1 cellular context compared by ENCODE assay signal in the genomic region with DNA sequence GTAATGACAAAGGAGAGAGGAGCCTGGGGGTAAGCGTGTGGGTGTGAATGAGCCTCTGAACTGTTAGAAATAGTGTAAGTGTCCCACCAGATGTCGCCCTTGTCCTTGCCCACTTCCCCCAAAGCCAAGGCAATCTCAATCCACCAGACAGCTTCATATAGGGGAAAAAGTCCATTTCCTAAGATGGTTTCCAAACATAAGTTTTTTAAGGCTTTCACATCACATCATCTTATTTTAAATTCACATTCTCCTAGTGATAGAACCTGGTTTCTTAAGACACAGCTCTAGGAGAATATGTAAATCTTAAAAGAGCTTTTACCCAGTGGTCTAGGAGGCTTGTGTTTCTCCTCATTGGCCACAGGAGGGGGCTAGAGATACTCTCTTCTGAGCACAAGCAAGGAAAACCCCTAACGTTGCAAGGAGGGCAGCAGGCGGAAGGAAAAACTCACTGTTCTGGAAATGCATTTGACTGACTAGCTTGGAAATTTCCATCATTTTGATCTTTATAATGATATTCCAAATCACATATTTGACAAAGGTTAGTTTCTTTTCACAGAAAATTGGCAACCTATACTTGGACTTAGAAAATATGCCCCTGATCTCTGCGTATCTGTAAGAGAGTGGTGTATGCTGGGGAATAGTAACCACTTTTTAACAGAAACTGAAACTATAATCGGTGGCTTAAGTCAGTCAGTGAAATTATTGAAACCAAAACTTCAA.
A peak's percentile ranks its signal among the peaks of the same experiment; 100 is the strongest.
TF ChIP-seq lines count a peak whose summit lies in the region.

No MANE protein-coding gene starts in this region.

TF ChIP-seq in GM12878, 131 proteins besides CTCF, POLR2A, EP300 and RAD21 (continued from another document and continues in another):
- TF ChIP-seq, protein P1, sequence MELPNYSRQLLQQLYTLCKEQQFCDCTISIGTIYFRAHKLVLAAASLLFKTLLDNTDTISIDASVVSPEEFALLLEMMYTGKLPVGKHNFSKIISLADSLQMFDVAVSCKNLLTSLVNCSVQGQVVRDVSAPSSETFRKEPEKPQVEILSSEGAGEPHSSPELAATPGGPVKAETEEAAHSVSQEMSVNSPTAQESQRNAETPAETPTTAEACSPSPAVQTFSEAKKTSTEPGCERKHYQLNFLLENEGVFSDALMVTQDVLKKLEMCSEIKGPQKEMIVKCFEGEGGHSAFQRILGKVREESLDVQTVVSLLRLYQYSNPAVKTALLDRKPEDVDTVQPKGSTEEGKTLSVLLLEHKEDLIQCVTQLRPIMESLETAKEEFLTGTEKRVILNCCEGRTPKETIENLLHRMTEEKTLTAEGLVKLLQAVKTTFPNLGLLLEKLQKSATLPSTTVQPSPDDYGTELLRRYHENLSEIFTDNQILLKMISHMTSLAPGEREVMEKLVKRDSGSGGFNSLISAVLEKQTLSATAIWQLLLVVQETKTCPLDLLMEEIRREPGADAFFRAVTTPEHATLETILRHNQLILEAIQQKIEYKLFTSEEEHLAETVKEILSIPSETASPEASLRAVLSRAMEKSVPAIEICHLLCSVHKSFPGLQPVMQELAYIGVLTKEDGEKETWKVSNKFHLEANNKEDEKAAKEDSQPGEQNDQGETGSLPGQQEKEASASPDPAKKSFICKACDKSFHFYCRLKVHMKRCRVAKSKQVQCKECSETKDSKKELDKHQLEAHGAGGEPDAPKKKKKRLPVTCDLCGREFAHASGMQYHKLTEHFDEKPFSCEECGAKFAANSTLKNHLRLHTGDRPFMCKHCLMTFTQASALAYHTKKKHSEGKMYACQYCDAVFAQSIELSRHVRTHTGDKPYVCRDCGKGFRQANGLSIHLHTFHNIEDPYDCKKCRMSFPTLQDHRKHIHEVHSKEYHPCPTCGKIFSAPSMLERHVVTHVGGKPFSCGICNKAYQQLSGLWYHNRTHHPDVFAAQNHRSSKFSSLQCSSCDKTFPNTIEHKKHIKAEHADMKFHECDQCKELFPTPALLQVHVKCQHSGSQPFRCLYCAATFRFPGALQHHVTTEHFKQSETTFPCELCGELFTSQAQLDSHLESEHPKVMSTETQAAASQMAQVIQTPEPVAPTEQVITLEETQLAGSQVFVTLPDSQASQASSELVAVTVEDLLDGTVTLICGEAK (IDR thresholded peaks at IDR 0.05; ENCODE audit: borderline replicate concordance) = no peak; the same call in 1 of the 2 replicates
- TF ChIP-seq TAF1 (IDR thresholded peaks at IDR 0.05; ENCODE audit: borderline replicate concordance, low read depth, low read length) = no peak
- TF ChIP-seq, protein P2, sequence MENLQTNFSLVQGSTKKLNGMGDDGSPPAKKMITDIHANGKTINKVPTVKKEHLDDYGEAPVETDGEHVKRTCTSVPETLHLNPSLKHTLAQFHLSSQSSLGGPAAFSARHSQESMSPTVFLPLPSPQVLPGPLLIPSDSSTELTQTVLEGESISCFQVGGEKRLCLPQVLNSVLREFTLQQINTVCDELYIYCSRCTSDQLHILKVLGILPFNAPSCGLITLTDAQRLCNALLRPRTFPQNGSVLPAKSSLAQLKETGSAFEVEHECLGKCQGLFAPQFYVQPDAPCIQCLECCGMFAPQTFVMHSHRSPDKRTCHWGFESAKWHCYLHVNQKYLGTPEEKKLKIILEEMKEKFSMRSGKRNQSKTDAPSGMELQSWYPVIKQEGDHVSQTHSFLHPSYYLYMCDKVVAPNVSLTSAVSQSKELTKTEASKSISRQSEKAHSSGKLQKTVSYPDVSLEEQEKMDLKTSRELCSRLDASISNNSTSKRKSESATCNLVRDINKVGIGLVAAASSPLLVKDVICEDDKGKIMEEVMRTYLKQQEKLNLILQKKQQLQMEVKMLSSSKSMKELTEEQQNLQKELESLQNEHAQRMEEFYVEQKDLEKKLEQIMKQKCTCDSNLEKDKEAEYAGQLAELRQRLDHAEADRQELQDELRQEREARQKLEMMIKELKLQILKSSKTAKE (IDR thresholded peaks at IDR 0.05; ENCODE audit: low read depth, poor library complexity, severe bottlenecking) = peak; percentile 90
- no peak for TF ChIP-seq MYC (IDR thresholded peaks at IDR 0.05; ENCODE audit: insufficient read depth, insufficient read length, insufficient replicate concordance, low read length, severe bottlenecking)
- peak; percentile 72 for TF ChIP-seq IKZF1 (conservative IDR thresholded peaks at IDR 0.05)
- TF ChIP-seq GABPA (IDR thresholded peaks at IDR 0.05; ENCODE audit: low read depth) = 0 out of 2 replicates have a peak, but pooled peaks have one; percentile 35
- TF ChIP-seq NBN (IDR thresholded peaks at IDR 0.05) = peak; percentile 84
- TF ChIP-seq TARDBP (IDR thresholded peaks at IDR 0.05; ENCODE audit: borderline replicate concordance) = 0 out of 2 replicates have a peak, but pooled peaks have one; percentile 27
- peak; percentile 56 for TF ChIP-seq NFIC (IDR thresholded peaks at IDR 0.05; ENCODE audit: low read depth, low read length)
- TF ChIP-seq CREB1 (IDR thresholded peaks at IDR 0.05; ENCODE audit: low read depth) = peak; percentile 34; the same call in 1 of the 2 replicates
- TF ChIP-seq, protein P3, sequence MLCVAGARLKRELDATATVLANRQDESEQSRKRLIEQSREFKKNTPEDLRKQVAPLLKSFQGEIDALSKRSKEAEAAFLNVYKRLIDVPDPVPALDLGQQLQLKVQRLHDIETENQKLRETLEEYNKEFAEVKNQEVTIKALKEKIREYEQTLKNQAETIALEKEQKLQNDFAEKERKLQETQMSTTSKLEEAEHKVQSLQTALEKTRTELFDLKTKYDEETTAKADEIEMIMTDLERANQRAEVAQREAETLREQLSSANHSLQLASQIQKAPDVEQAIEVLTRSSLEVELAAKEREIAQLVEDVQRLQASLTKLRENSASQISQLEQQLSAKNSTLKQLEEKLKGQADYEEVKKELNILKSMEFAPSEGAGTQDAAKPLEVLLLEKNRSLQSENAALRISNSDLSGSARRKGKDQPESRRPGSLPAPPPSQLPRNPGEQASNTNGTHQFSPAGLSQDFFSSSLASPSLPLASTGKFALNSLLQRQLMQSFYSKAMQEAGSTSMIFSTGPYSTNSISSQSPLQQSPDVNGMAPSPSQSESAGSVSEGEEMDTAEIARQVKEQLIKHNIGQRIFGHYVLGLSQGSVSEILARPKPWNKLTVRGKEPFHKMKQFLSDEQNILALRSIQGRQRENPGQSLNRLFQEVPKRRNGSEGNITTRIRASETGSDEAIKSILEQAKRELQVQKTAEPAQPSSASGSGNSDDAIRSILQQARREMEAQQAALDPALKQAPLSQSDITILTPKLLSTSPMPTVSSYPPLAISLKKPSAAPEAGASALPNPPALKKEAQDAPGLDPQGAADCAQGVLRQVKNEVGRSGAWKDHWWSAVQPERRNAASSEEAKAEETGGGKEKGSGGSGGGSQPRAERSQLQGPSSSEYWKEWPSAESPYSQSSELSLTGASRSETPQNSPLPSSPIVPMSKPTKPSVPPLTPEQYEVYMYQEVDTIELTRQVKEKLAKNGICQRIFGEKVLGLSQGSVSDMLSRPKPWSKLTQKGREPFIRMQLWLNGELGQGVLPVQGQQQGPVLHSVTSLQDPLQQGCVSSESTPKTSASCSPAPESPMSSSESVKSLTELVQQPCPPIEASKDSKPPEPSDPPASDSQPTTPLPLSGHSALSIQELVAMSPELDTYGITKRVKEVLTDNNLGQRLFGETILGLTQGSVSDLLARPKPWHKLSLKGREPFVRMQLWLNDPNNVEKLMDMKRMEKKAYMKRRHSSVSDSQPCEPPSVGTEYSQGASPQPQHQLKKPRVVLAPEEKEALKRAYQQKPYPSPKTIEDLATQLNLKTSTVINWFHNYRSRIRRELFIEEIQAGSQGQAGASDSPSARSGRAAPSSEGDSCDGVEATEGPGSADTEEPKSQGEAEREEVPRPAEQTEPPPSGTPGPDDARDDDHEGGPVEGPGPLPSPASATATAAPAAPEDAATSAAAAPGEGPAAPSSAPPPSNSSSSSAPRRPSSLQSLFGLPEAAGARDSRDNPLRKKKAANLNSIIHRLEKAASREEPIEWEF (IDR thresholded peaks at IDR 0.05; ENCODE audit: insufficient replicate concordance, low read depth, low read length) = no peak
- 0 out of 2 replicates have a peak, but pooled peaks have one; percentile 30 for TF ChIP-seq JUNB (IDR thresholded peaks at IDR 0.05)
- TF ChIP-seq, protein P4, sequence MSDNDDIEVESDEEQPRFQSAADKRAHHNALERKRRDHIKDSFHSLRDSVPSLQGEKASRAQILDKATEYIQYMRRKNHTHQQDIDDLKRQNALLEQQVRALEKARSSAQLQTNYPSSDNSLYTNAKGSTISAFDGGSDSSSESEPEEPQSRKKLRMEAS (IDR thresholded peaks at IDR 0.05; ENCODE audit: low read depth, low read length) = no peak
- TF ChIP-seq HDGF (IDR thresholded peaks at IDR 0.05) = peak; percentile 26
- TF ChIP-seq YY1 (IDR thresholded peaks at IDR 0.05; ENCODE audit: low read depth, low read length) = peak; percentile 63
- TF ChIP-seq, protein P5, sequence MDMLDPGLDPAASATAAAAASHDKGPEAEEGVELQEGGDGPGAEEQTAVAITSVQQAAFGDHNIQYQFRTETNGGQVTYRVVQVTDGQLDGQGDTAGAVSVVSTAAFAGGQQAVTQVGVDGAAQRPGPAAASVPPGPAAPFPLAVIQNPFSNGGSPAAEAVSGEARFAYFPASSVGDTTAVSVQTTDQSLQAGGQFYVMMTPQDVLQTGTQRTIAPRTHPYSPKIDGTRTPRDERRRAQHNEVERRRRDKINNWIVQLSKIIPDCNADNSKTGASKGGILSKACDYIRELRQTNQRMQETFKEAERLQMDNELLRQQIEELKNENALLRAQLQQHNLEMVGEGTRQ (IDR thresholded peaks at IDR 0.05; ENCODE audit: borderline replicate concordance, low read depth, low read length) = no peak
- TF ChIP-seq, protein P6, sequence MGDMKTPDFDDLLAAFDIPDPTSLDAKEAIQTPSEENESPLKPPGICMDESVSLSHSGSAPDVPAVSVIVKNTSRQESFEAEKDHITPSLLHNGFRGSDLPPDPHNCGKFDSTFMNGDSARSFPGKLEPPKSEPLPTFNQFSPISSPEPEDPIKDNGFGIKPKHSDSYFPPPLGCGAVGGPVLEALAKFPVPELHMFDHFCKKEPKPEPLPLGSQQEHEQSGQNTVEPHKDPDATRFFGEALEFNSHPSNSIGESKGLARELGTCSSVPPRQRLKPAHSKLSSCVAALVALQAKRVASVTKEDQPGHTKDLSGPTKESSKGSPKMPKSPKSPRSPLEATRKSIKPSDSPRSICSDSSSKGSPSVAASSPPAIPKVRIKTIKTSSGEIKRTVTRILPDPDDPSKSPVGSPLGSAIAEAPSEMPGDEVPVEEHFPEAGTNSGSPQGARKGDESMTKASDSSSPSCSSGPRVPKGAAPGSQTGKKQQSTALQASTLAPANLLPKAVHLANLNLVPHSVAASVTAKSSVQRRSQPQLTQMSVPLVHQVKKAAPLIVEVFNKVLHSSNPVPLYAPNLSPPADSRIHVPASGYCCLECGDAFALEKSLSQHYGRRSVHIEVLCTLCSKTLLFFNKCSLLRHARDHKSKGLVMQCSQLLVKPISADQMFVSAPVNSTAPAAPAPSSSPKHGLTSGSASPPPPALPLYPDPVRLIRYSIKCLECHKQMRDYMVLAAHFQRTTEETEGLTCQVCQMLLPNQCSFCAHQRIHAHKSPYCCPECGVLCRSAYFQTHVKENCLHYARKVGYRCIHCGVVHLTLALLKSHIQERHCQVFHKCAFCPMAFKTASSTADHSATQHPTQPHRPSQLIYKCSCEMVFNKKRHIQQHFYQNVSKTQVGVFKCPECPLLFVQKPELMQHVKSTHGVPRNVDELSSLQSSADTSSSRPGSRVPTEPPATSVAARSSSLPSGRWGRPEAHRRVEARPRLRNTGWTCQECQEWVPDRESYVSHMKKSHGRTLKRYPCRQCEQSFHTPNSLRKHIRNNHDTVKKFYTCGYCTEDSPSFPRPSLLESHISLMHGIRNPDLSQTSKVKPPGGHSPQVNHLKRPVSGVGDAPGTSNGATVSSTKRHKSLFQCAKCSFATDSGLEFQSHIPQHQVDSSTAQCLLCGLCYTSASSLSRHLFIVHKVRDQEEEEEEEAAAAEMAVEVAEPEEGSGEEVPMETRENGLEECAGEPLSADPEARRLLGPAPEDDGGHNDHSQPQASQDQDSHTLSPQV (IDR thresholded peaks at IDR 0.05) = no peak
- TF ChIP-seq ASH2L (IDR thresholded peaks at IDR 0.05; ENCODE audit: borderline replicate concordance, low read depth) = no peak
- TF ChIP-seq RUNX3 (IDR thresholded peaks at IDR 0.05; ENCODE audit: low read length) = peak; percentile 77
- TF ChIP-seq, protein P7, sequence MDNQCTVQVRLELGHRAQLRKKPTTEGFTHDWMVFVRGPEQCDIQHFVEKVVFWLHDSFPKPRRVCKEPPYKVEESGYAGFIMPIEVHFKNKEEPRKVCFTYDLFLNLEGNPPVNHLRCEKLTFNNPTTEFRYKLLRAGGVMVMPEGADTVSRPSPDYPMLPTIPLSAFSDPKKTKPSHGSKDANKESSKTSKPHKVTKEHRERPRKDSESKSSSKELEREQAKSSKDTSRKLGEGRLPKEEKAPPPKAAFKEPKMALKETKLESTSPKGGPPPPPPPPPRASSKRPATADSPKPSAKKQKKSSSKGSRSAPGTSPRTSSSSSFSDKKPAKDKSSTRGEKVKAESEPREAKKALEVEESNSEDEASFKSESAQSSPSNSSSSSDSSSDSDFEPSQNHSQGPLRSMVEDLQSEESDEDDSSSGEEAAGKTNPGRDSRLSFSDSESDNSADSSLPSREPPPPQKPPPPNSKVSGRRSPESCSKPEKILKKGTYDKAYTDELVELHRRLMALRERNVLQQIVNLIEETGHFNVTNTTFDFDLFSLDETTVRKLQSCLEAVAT (IDR thresholded peaks at IDR 0.05) = peak; percentile 57
- TF ChIP-seq HCFC1 (IDR thresholded peaks at IDR 0.05; ENCODE audit: low read length) = peak; percentile 20; the same call in 1 of the 2 replicates
- no peak for TF ChIP-seq SMARCA5 (IDR thresholded peaks at IDR 0.05)
- no peak for TF ChIP-seq BRCA1 (IDR thresholded peaks at IDR 0.05; ENCODE audit: low read depth, low read length)
- TF ChIP-seq POLR2AphosphoS5 (IDR thresholded peaks at IDR 0.05; ENCODE audit: low read length) = 0 out of 2 replicates have a peak, but pooled peaks have one; percentile 23
- peak; percentile 84; the same call in 1 of the 2 replicates for TF ChIP-seq FOXM1 (IDR thresholded peaks at IDR 0.05; ENCODE audit: low read depth, low read length)
- TF ChIP-seq ZNF207 (IDR thresholded peaks at IDR 0.05; ENCODE audit: borderline replicate concordance) = peak; percentile 56; the same call in 1 of the 2 replicates
- TF ChIP-seq CEBPB (IDR thresholded peaks at IDR 0.05; ENCODE audit: borderline replicate concordance in 1 of 2, low read depth in 2 of 2, low read length in 2 of 2) = no peak
- TF ChIP-seq, protein P8, sequence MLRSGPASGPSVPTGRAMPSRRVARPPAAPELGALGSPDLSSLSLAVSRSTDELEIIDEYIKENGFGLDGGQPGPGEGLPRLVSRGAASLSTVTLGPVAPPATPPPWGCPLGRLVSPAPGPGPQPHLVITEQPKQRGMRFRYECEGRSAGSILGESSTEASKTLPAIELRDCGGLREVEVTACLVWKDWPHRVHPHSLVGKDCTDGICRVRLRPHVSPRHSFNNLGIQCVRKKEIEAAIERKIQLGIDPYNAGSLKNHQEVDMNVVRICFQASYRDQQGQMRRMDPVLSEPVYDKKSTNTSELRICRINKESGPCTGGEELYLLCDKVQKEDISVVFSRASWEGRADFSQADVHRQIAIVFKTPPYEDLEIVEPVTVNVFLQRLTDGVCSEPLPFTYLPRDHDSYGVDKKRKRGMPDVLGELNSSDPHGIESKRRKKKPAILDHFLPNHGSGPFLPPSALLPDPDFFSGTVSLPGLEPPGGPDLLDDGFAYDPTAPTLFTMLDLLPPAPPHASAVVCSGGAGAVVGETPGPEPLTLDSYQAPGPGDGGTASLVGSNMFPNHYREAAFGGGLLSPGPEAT (IDR thresholded peaks at IDR 0.05; ENCODE audit: low read depth) = peak; percentile 97
- TF ChIP-seq SPI1 (IDR thresholded peaks at IDR 0.05; ENCODE audit: borderline replicate concordance, insufficient read depth, low read depth, low read length) = peak; percentile 10; the same call in 1 of the 2 replicates
- TF ChIP-seq HDAC2 (IDR thresholded peaks at IDR 0.05) = 0 out of 2 replicates have a peak, but pooled peaks have one; percentile 49
- TF ChIP-seq EZH2 (IDR thresholded peaks at IDR 0.05; ENCODE audit: borderline replicate concordance, control insufficient read depth, low read depth, low read length) = no peak
